Comparison of ENCODE assay signal across 7 cellular contexts in the genomic region with DNA sequence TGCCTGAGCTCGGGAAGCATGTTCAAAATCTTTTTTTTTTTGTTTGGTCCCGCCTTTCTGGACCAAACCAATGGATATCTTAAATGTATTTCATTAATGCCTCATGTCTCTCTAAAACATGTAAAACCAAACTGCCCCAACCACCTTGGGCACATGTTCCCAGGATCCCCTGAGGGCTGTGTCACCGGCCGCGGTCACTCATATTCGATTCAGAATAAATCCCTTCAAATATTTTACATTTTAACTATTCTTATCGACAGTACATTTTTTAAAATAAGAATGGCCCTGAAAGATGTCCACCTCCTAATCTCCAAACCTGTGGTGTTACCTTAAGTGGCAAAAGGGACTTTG. TPM values are rescaled to one million over a fixed set of nuclear protein-coding genes. Genes with fewer than 3 reads are reported as not detected.
DNase-seq lines count a peak whose midpoint lies in the region; ATAC-seq lines count a peak whose summit lies in the region.
"Had no signal": no experiment of that assay in that cellular context is flagged by ENCODE, and none has a peak within 500 bp of the region (broad histone marks: within the 10 kb centered on the region; RNA-seq: fewer than 3 reads in every experiment).

No MANE protein-coding gene starts in this region.

- H3K27ac ChIP-seq in esophagus (ENCODE audit: low read depth in 2 of 2, low read length in 1 of 2) = peak overlapping the region; percentile 99 to 100
- peak overlapping the region; percentile 31 for H3K27ac ChIP-seq in thymus (ENCODE audit: low read depth)

- DNase-seq in activated naive CD4-positive, alpha-beta T cell treated with anti-CD3 and anti-CD28 coated beads for 36 hours = no peak
- no peak for DNase-seq in activated naive CD4-positive, alpha-beta T cell (lab: John Stamatoyannopoulos, UW)
- no peak for DNase-seq in HuH-7 (ENCODE audit: low spot score)
- DNase-seq: DMS153 had no signal

- H3K27me3 ChIP-seq in esophagus (ENCODE audit: control insufficient read depth in 1 of 2, insufficient read depth in 2 of 2, low read length in 2 of 2) (no peaks in the 10 kb centered on the region), thymus (ENCODE audit: control insufficient read depth, insufficient read depth) (peaks cover 21% of the 10 kb centered on the region)

- no peaks in the 10 kb centered on the region for H3K9me3 Mint-ChIP-seq in activated naive CD4-positive, alpha-beta T cell treated with anti-CD3 and anti-CD28 coated beads for 36 hours

- H3K4me1 Mint-ChIP-seq in activated naive CD4-positive, alpha-beta T cell treated with anti-CD3 and anti-CD28 coated beads for 36 hours (ENCODE audit: low read depth) = peaks cover 22% of the 10 kb centered on the region

- H3K27me3 Mint-ChIP-seq in activated naive CD4-positive, alpha-beta T cell treated with anti-CD3 and anti-CD28 coated beads for 36 hours (ENCODE audit: low read depth) = no peaks in the 10 kb centered on the region

- peak overlapping the region in 1 of 2 donors; percentile 49 for H3K4me3 ChIP-seq in esophagus (ENCODE audit: low read depth in 1 of 2, low read length in 2 of 2)
- H3K4me3 ChIP-seq in thymus (ENCODE audit: low read length) = peak overlapping the region; percentile 25

- no peak overlapping the region for H3K27ac Mint-ChIP-seq in activated naive CD4-positive, alpha-beta T cell treated with anti-CD3 and anti-CD28 coated beads for 36 hours

- peak overlapping the region; percentile 92 for H3K4me3 Mint-ChIP-seq in activated naive CD4-positive, alpha-beta T cell treated with anti-CD3 and anti-CD28 coated beads for 36 hours

- WGBS in esophagus, 2 donors = 45 to 65% methylated on average over 7 of the region's 7 CpGs
- WGBS in thymus = 87% methylated on average over 7 of the region's 7 CpGs

- intact Hi-C loops in activated naive CD4-positive, alpha-beta T cell treated with anti-CD3 and anti-CD28 coated beads for 36 hours (cut with micrococcal nuclease) = no loop called here

- H3K36me3 ChIP-seq in esophagus (ENCODE audit: control insufficient read depth in 2 of 2, insufficient read depth in 2 of 2, low read length in 1 of 2) = peaks cover 6 to 22% of the 10 kb centered on the region in 2 donors
- peaks cover 28% of the 10 kb centered on the region for H3K36me3 ChIP-seq in thymus (ENCODE audit: control insufficient read depth, insufficient read depth)

- no peak for ATAC-seq in GM19463 (IDR thresholded peaks at IDR 0.05; ENCODE audit: unreplicated experiment)

- peaks cover 6 to 24% of the 10 kb centered on the region in 2 donors for H3K4me1 ChIP-seq in esophagus (ENCODE audit: control insufficient read depth in 2 of 2, insufficient read depth in 2 of 2, low read length in 1 of 2)
- H3K4me1 ChIP-seq in thymus (ENCODE audit: control insufficient read depth, insufficient read depth, low read length) = peaks cover 8% of the 10 kb centered on the region

- H3K9me3 ChIP-seq in esophagus (ENCODE audit: control insufficient read depth in 2 of 2, insufficient read depth in 1 of 2, low read depth in 1 of 2, low read length in 1 of 2) (no peaks in the 10 kb centered on the region), thymus (ENCODE audit: control insufficient read depth) (no peaks in the 10 kb centered on the region)

- H3K36me3 Mint-ChIP-seq in activated naive CD4-positive, alpha-beta T cell treated with anti-CD3 and anti-CD28 coated beads for 36 hours (ENCODE audit: low read depth) = peaks cover 23% of the 10 kb centered on the region

- CTCF ChIA-PET in activated naive CD4-positive, alpha-beta T cell treated with anti-CD3 and anti-CD28 coated beads for 36 hours (lab: Charles Lee) = interaction anchor here (1.0 to 1.4 kb wide), 3 partner anchors 13 to 57 kb away, joined by 3 read pairs; no protein-coding TSS in a partner anchor

RNA-seq across cellular contexts. Expression of gene RNH1, which starts 2.1 kb away (rescaled TPM):
- 100 to 1,000 TPM; 101 to 102 TPM for total RNA-seq in activated naive CD4-positive, alpha-beta T cell treated with anti-CD3 and anti-CD28 coated beads for 36 hours
- polyA plus RNA-seq in esophagus = 100 to 1,000 TPM; 106 to 219 TPM
- polyA plus RNA-seq in thymus = 114 TPM

RNA-seq across cellular contexts. Expression of gene HRAS, which starts 30.4 kb away (rescaled TPM):
- 10 to 100 TPM; 22.0 to 25.8 TPM for total RNA-seq in activated naive CD4-positive, alpha-beta T cell treated with anti-CD3 and anti-CD28 coated beads for 36 hours
- polyA plus RNA-seq in esophagus (100 to 1,000 TPM; 163 to 257 TPM), thymus (145 TPM)

RNA-seq across cellular contexts. Expression of gene LRRC56, which starts 32.4 kb away (rescaled TPM):
- total RNA-seq in activated naive CD4-positive, alpha-beta T cell treated with anti-CD3 and anti-CD28 coated beads for 36 hours = 1 to 10 TPM; 1.0 to 1.3 TPM
- polyA plus RNA-seq in esophagus = 1 to 10 TPM; 1.7 to 4.0 TPM
- 2.4 TPM for polyA plus RNA-seq in thymus

RNA-seq across cellular contexts. Expression of gene PTDSS2, which starts 54.9 kb away (rescaled TPM):
- total RNA-seq in activated naive CD4-positive, alpha-beta T cell treated with anti-CD3 and anti-CD28 coated beads for 36 hours = 10 to 100 TPM; 12.1 to 15.0 TPM
- polyA plus RNA-seq in esophagus (10 to 100 TPM; 12.4 to 20.5 TPM), thymus (24.1 TPM)

RNA-seq across cellular contexts. Expression of gene LMNTD2, which starts 55.6 kb away (rescaled TPM):
- 1 to 10 TPM; 4.5 to 5.2 TPM for total RNA-seq in activated naive CD4-positive, alpha-beta T cell treated with anti-CD3 and anti-CD28 coated beads for 36 hours
- 1 to 10 TPM; 2.9 to 6.9 TPM for polyA plus RNA-seq in esophagus
- 5.8 TPM for polyA plus RNA-seq in thymus
